24 cellular contexts compared by ENCODE assay signal in the genomic region with DNA sequence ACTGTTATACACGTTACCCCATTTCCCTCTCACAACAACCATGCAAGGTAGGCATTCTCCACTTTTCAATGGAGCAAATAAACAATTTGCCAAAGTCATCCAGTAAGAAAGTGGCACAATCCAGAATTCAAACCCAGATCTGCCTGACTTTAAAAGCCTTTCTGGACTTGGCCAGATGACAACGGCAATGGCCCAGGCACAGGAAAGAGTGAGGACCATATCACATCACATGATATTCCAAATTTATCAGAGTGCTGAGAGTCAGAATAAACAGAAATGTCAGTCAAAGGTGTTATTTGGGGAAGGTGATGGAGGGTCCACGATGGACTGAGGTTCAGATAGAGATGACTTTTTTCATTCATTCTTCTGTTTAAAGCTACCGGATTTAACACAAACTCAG. TPM values are rescaled to one million over a fixed set of nuclear protein-coding genes. Genes with fewer than 3 reads are reported as not detected.
DNase-seq lines count a peak whose midpoint lies in the region; ATAC-seq and TF ChIP-seq lines count a peak whose summit lies in the region.
"Had no signal": no experiment of that assay in that cellular context is flagged by ENCODE, and none has a peak within 500 bp of the region (broad histone marks: within the 10 kb centered on the region; RNA-seq: fewer than 3 reads in every experiment).

No MANE protein-coding gene starts in this region.

- H3K4me1 ChIP-seq in ACC112 (ENCODE audit: control insufficient read depth, insufficient read depth, low read length, unreplicated experiment), result peaks cover 51% of the 10 kb centered on the region
- H3K4me1 ChIP-seq in mucosa of rectum (ENCODE audit: control insufficient read depth in 2 of 2, insufficient read depth in 2 of 2, low read length in 2 of 2), result no peaks in the 10 kb centered on the region
- peaks cover 36% of the 10 kb centered on the region for H3K4me1 ChIP-seq in stomach smooth muscle (ENCODE audit: control insufficient read depth, insufficient read depth, low read length)

- H3K27me3 ChIP-seq in ACC112 (ENCODE audit: insufficient read depth, low read length) (no peaks in the 10 kb centered on the region), mucosa of rectum (ENCODE audit: control insufficient read depth in 2 of 2, insufficient read depth in 2 of 2, low read length in 2 of 2) (no peaks in the 10 kb centered on the region), stomach smooth muscle (ENCODE audit: control insufficient read depth in 1 of 2, insufficient read depth in 2 of 2, low read length in 2 of 2) (no peaks in the 10 kb centered on the region)

- H3K4me3 ChIP-seq in ACC112 (ENCODE audit: low read depth, low read length) (peak overlapping the region; percentile 24; the same call in 1 of the 2 replicates), coronary artery (peak overlapping the region; percentile 48), mucosa of rectum (ENCODE audit: low read length in 2 of 2) (no peak overlapping the region), stomach smooth muscle (ENCODE audit: low read length in 2 of 2) (peak overlapping the region; percentile 1 to 31)

- DNase-seq in coronary artery (ENCODE audit: low spot score) (no peak), glutamatergic neuron (no peak), cortex of kidney (lab: John Stamatoyannopoulos, UW) (no peak)
- no peak for DNase-seq in effector CD4-positive, alpha-beta T cell
- DNase-seq: activated CD4-positive, CD25-positive, alpha-beta regulatory T cell; activated CD8-positive, alpha-beta T cell treated with anti-CD3 and anti-CD28 coated beads, Interleukin-2, amount 10 ng/mL, durations not matched to agents 7 days and 5 days; activated naive CD4-positive, alpha-beta T cell treated with anti-CD3 and anti-CD28 coated beads, Interleukin-2, amount 50 U/mL, for 16 hours; activated T-cell treated with anti-CD3 and anti-CD28 coated beads, Interleukin-2, amount 50 U/mL, for 24 hours; head of caudate nucleus; immature natural killer cell; naive thymus-derived CD4-positive, alpha-beta T cell; NCI-H1048; NCI-H2029 treated with DMSO at 0.1 percent for 48 hours; NCI-H446 treated with DMSO at 0.1 percent for 48 hours; RPMI8226; T-helper 9 cell had no signal

- no peaks in the 10 kb centered on the region for H3K27me3 Mint-ChIP-seq in glutamatergic neuron (ENCODE audit: unreplicated experiment)
- H3K27me3 Mint-ChIP-seq: activated T-cell treated with anti-CD3 and anti-CD28 coated beads, Interleukin-2, amount 50 U/mL, for 24 hours; dendritic cell treated with granulocyte-macrophage colony-stimulating factor and Interleukin-4, amounts not matched to agents 40 ng/mL and 50 ng/mL, for 4 days; naive thymus-derived CD4-positive, alpha-beta T cell; type B pancreatic cell had no signal

- no peaks in the 10 kb centered on the region for H3K9me3 Mint-ChIP-seq in glutamatergic neuron (ENCODE audit: unreplicated experiment)
- H3K9me3 Mint-ChIP-seq: activated T-cell treated with anti-CD3 and anti-CD28 coated beads, Interleukin-2, amount 50 U/mL, for 24 hours; dendritic cell treated with granulocyte-macrophage colony-stimulating factor and Interleukin-4, amounts not matched to agents 40 ng/mL and 50 ng/mL, for 4 days; immature natural killer cell had no signal

- no peaks in the 10 kb centered on the region for H3K36me3 Mint-ChIP-seq in glutamatergic neuron (ENCODE audit: unreplicated experiment)
- H3K36me3 Mint-ChIP-seq: immature natural killer cell had no signal

- H3K27ac ChIP-seq in ACC112 (ENCODE audit: low read depth, low read length), result peak overlapping the region; percentile 84
- H3K27ac ChIP-seq in coronary artery, result peak overlapping the region; percentile 88
- H3K27ac ChIP-seq in mucosa of rectum (ENCODE audit: low read depth in 2 of 2, low read length in 2 of 2), result peak overlapping the region; percentile 29 to 30
- peak overlapping the region; percentile 87 for H3K27ac ChIP-seq in stomach smooth muscle (ENCODE audit: low read length)
- H3K27ac ChIP-seq: C4-2B, epithelial cell of prostate had no signal

- no peaks in the 10 kb centered on the region for H3K9me3 ChIP-seq in mucosa of rectum (ENCODE audit: control insufficient read depth in 2 of 2, low read length in 2 of 2)
- no peaks in the 10 kb centered on the region for H3K9me3 ChIP-seq in stomach smooth muscle (ENCODE audit: control insufficient read depth in 2 of 2, low read length in 2 of 2)

- H3K36me3 ChIP-seq in ACC112 (ENCODE audit: insufficient read depth, low read length), result no peaks in the 10 kb centered on the region
- H3K36me3 ChIP-seq in mucosa of rectum (ENCODE audit: control insufficient read depth in 2 of 2, insufficient read depth in 2 of 2, low read length in 2 of 2), result no peaks in the 10 kb centered on the region
- peaks cover 0 to 5% of the 10 kb centered on the region in 2 donors for H3K36me3 ChIP-seq in stomach smooth muscle (ENCODE audit: control insufficient read depth in 2 of 2, insufficient read depth in 2 of 2, low read length in 2 of 2)

- no peak overlapping the region for H2AFZ ChIP-seq in ACC112 (ENCODE audit: low read length, unreplicated experiment)

- no peak overlapping the region for H3K27ac Mint-ChIP-seq in glutamatergic neuron (ENCODE audit: unreplicated experiment)
- H3K27ac Mint-ChIP-seq: activated CD8-positive, alpha-beta T cell treated with anti-CD3 and anti-CD28 coated beads, Interleukin-2, amount 10 ng/mL, durations not matched to agents 7 days and 5 days; activated T-cell treated with anti-CD3 and anti-CD28 coated beads, Interleukin-2, amount 50 U/mL, for 24 hours; dendritic cell treated with granulocyte-macrophage colony-stimulating factor and Interleukin-4, amounts not matched to agents 40 ng/mL and 50 ng/mL, for 4 days; immature natural killer cell; naive thymus-derived CD4-positive, alpha-beta T cell; type B pancreatic cell had no signal

- H3K4me3 Mint-ChIP-seq in glutamatergic neuron (ENCODE audit: unreplicated experiment), result no peak overlapping the region
- H3K4me3 Mint-ChIP-seq: activated CD8-positive, alpha-beta T cell treated with anti-CD3 and anti-CD28 coated beads, Interleukin-2, amount 10 ng/mL, durations not matched to agents 7 days and 5 days; activated T-cell treated with anti-CD3 and anti-CD28 coated beads, Interleukin-2, amount 50 U/mL, for 24 hours; dendritic cell treated with granulocyte-macrophage colony-stimulating factor and Interleukin-4, amounts not matched to agents 40 ng/mL and 50 ng/mL, for 4 days; immature natural killer cell; naive thymus-derived CD4-positive, alpha-beta T cell; type B pancreatic cell had no signal

- ATAC-seq in HG02970 (IDR thresholded peaks at IDR 0.05; ENCODE audit: low FRiP score, unreplicated experiment), result no peak
- ATAC-seq: activated CD8-positive, alpha-beta T cell treated with anti-CD3 and anti-CD28 coated beads, Interleukin-2, amount 10 ng/mL, durations not matched to agents 7 days and 5 days; naive thymus-derived CD4-positive, alpha-beta T cell had no signal

- peaks cover 67% of the 10 kb centered on the region for H3K79me2 ChIP-seq in ACC112 (ENCODE audit: control insufficient read depth, insufficient read depth, low read length, unreplicated experiment)

- H3K4me1 Mint-ChIP-seq in glutamatergic neuron (ENCODE audit: low read depth, unreplicated experiment), result no peaks in the 10 kb centered on the region
- H3K4me1 Mint-ChIP-seq: immature natural killer cell; naive thymus-derived CD4-positive, alpha-beta T cell had no signal

- no peak for TF ChIP-seq CTCF in coronary artery (IDR thresholded peaks at IDR 0.05)
- TF ChIP-seq CTCF in glutamatergic neuron (IDR thresholded peaks at IDR 0.05; ENCODE audit: partially characterized antibody, unreplicated experiment), result no peak

- no peak overlapping the region for H3K9ac ChIP-seq in mucosa of rectum (ENCODE audit: low read depth in 1 of 2, low read length in 2 of 2)
- H3K9ac ChIP-seq in stomach smooth muscle (ENCODE audit: low read length in 2 of 2), result peak overlapping the region; percentile 51 to 79

RNA-seq across cellular contexts. Expression of a gene that starts 48.0 kb away (rescaled TPM):
- total RNA-seq in glutamatergic neuron (ENCODE audit: unreplicated experiment), result 61.8 TPM

Comparison
In these comparisons a context has a peak if more than half of its experiments do, and no peak if none do; other contexts are left out.
1. H3K27ac ChIP-seq: peak in every context shown above with its lines; median percentile 88 in coronary artery; 87 in stomach smooth muscle; 84 in ACC112; 30 in mucosa of rectum.
2. H3K4me3 ChIP-seq: peak in ACC112 (single experiment), coronary artery (single experiment) and stomach smooth muscle (2 of 2); none in mucosa of rectum (0 of 2).
3. H3K9ac ChIP-seq: peak in stomach smooth muscle (2 of 2); none in mucosa of rectum (0 of 2).